15 cellular contexts compared by ENCODE assay signal in genomic region chrX:150475466-150475865, GRCh38.
"Had no signal": no experiment of that assay in that cellular context is flagged by ENCODE, and none has a peak within 500 bp of the region (broad histone marks: within the 10 kb centered on the region; RNA-seq: fewer than 3 reads in every experiment).

No MANE protein-coding gene starts in this region.

- H3K27me3 ChIP-seq: ovary, right lobe of liver, spleen, upper lobe of right lung had no signal

- H3K27ac ChIP-seq: adrenal gland, ovary, psoas muscle, right lobe of liver, spleen, upper lobe of right lung had no signal

- H3K4me1 ChIP-seq: adrenal gland, right lobe of liver, upper lobe of right lung had no signal

- H3K4me3 ChIP-seq: adrenal gland, ovary, psoas muscle, right lobe of liver, spleen, upper lobe of right lung had no signal

- H3K36me3 ChIP-seq: adrenal gland, ovary, right lobe of liver, spleen, upper lobe of right lung had no signal

- DNase-seq: activated CD4-positive, alpha-beta T cell treated with anti-CD3 and anti-CD28 coated beads for 1 hour; activated CD8-positive, alpha-beta memory T cell treated with anti-CD3 and anti-CD28 coated beads for 24 hours; activated CD8-positive, alpha-beta memory T cell treated with anti-CD3 and anti-CD28 coated beads, Interleukin-2, amount 50 U/mL, for 48 hours; activated effector memory CD4-positive, alpha-beta T cell treated with anti-CD3 and anti-CD28 coated beads, Interleukin-2, amount 50 U/mL, for 16 hours; activated T-cell treated with anti-CD3 and anti-CD28 coated beads, Interleukin-2, amount 50 U/mL, for 48 hours; adrenal gland; naive thymus-derived CD8-positive, alpha-beta T cell; ovary; psoas muscle; right lobe of liver; spleen; stimulated activated CD4-positive, alpha-beta T cell treated with anti-CD3 and anti-CD28 coated beads, Interleukin-4, amount 100 ng/mL, for 4 hours; T1000; upper lobe of right lung had no signal

- H3K9me3 ChIP-seq: adrenal gland, ovary, psoas muscle, right lobe of liver, spleen, upper lobe of right lung had no signal

- ATAC-seq: naive thymus-derived CD8-positive, alpha-beta T cell; right lobe of liver; stimulated activated memory B cell treated with anti-CD40 and anti-IgM and Interleukin-4, amounts not matched to agents 10 μg/mL and 1 μg/mL and 100 μg/mL, for 72 hours; upper lobe of right lung had no signal
